Comparison of ENCODE assay signal across 10 cellular contexts in the genomic region with DNA sequence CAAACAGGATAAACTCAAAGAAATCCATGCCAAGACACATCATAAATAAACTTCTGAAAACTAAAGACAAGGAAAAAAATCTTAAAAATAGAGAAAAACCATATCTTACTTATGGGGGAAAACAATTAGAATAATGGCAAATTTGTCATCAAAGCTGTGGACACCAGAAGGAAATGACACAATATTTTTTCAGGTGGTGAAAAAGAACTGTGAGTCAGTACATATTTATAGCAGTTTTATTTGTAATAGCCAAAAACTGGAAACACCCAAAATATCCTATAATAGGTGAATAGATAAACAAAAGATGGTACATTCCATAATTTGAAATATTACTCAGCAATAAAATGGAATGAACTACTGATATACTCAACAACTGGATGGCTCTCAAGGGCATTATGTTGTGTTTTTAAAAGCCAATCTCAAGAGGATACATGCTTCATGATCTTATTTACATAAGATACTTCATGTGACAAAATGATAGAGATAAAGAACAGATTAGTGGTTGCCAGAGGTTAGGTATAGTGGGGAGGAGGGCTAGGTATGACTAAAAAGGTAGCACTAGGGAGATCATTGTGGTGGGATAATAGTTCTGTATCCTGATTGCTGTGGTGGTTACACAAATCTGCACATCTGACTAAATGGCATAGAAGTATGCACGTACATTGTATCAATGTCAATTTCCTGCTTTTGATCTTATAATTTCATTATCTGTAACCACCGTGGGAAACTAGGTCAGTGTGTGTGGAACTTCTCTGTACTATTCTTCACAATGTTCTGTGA.
"Had no signal": no experiment of that assay in that cellular context is flagged by ENCODE, and none has a peak within 500 bp of the region (broad histone marks: within the 10 kb centered on the region; RNA-seq: fewer than 3 reads in every experiment).

No MANE protein-coding gene starts in this region.

- H3K27ac ChIP-seq: ascending aorta, gastroesophageal sphincter, left ventricle myocardium inferior, sigmoid colon had no signal

- H3K9me3 ChIP-seq: ascending aorta, gastroesophageal sphincter, left ventricle myocardium inferior, sigmoid colon had no signal

- H3K36me3 ChIP-seq: ascending aorta, gastroesophageal sphincter, left ventricle myocardium inferior, sigmoid colon had no signal

- FAIRE-seq: keratinocyte had no signal

- ATAC-seq: gastroesophageal sphincter had no signal

- DNase-seq: activated CD4-positive, alpha-beta T cell treated with anti-CD3 and anti-CD28 coated beads for 48 hours; activated T-cell treated with anti-CD3 and anti-CD28 coated beads, Interleukin-2, amount 50 U/mL, for 48 hours; effector CD4-positive, alpha-beta T cell; left ventricle myocardium inferior; sigmoid colon; stimulated activated CD4-positive, alpha-beta T cell treated with anti-CD3 and anti-CD28 coated beads, Interleukin-2, amount 100 ng/mL, for 24 hours; T1000 had no signal

- H3K27me3 ChIP-seq: ascending aorta, gastroesophageal sphincter, sigmoid colon had no signal

- H3K4me3 ChIP-seq: ascending aorta, gastroesophageal sphincter, left ventricle myocardium inferior, sigmoid colon had no signal

- H3K4me1 ChIP-seq: ascending aorta, gastroesophageal sphincter, left ventricle myocardium inferior, sigmoid colon had no signal
